ENCODE assay signal across 1 cellular context in genomic region chr1:151540982-151541377, GRCh38.
A peak's percentile ranks its signal among the peaks of the same experiment; 100 is the strongest.
TF ChIP-seq lines count a peak whose summit lies in the region.

No MANE protein-coding gene starts in this region.

TF ChIP-seq in HEK293, 187 proteins besides CTCF, POLR2A, EP300 and RAD21 (continued from another document):
- TF ChIP-seq, protein P1, sequence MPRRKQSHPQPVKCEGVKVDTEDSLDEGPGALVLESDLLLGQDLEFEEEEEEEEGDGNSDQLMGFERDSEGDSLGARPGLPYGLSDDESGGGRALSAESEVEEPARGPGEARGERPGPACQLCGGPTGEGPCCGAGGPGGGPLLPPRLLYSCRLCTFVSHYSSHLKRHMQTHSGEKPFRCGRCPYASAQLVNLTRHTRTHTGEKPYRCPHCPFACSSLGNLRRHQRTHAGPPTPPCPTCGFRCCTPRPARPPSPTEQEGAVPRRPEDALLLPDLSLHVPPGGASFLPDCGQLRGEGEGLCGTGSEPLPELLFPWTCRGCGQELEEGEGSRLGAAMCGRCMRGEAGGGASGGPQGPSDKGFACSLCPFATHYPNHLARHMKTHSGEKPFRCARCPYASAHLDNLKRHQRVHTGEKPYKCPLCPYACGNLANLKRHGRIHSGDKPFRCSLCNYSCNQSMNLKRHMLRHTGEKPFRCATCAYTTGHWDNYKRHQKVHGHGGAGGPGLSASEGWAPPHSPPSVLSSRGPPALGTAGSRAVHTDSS (tag by site-specific recombination; IDR thresholded peaks at IDR 0.05): no peak
- peak; percentile 94 for TF ChIP-seq ZBTB48 (tag by site-specific recombination; IDR thresholded peaks at IDR 0.05)
- TF ChIP-seq ZBTB20 (tag by site-specific recombination; IDR thresholded peaks at IDR 0.05): peak; percentile 38; the same call in 1 of the 2 replicates
